In genomic region chr2:107986278-107987217, GRCh38 we compare ENCODE assay signal across 13 cellular contexts. TPM values are rescaled to one million over a fixed set of nuclear protein-coding genes. Genes with fewer than 3 reads are reported as not detected.
A peak's percentile ranks its signal among the peaks of the same experiment; 100 is the strongest.
DNase-seq lines count a peak whose midpoint lies in the region; ATAC-seq and TF ChIP-seq lines count a peak whose summit lies in the region.
"Had no signal": no experiment of that assay in that cellular context is flagged by ENCODE, and none has a peak within 500 bp of the region (broad histone marks: within the 10 kb centered on the region; RNA-seq: fewer than 3 reads in every experiment).

SLC5A7 (plus strand) TSS chr2:107986524; CDS start chr2:107988156, 1,632 bp downstream.

- 2% methylated on average over 73 to 75 of the region's 75 CpGs for WGBS in heart right ventricle, 2 donors
- WGBS in endodermal cell (ENCODE audit: insufficient coverage in 1 of 2, insufficient read length in 1 of 2), 2 experiments = 1 to 2% methylated on average over 18 to 73 of the region's 75 CpGs

- H3K36me3 ChIP-seq in heart right ventricle (no peaks in the 10 kb centered on the region), endodermal cell (ENCODE audit: control insufficient read depth, insufficient read depth, low read length) (no peaks in the 10 kb centered on the region), upper lobe of right lung (no peaks in the 10 kb centered on the region)
- H3K36me3 ChIP-seq: transverse colon had no signal

- H3K27ac ChIP-seq in heart right ventricle (no peak within 1 kb of the TSS), endodermal cell (ENCODE audit: low read depth, low read length) (no peak within 1 kb of the TSS), upper lobe of right lung (no peak within 1 kb of the TSS)
- H3K27ac ChIP-seq: transverse colon had no signal

- peak within 1 kb of the TSS; percentile 67 for H3K4me3 Mint-ChIP-seq in endodermal cell
- peak within 1 kb of the TSS; percentile 59 for H3K4me3 Mint-ChIP-seq in mesothelial cell of epicardium
- H3K4me3 Mint-ChIP-seq: activated naive CD8-positive, alpha-beta T cell treated with anti-CD3 and anti-CD28 coated beads, Interleukin-2, amount 50 U/mL, for 24 hours; dendritic cell treated with granulocyte-macrophage colony-stimulating factor and Interleukin-4, amounts not matched to agents 40 ng/mL and 50 ng/mL, for 4 days; natural killer cell had no signal

- H3K27ac Mint-ChIP-seq in endodermal cell (no peak within 1 kb of the TSS), mesothelial cell of epicardium (no peak within 1 kb of the TSS)
- H3K27ac Mint-ChIP-seq: activated naive CD8-positive, alpha-beta T cell treated with anti-CD3 and anti-CD28 coated beads, Interleukin-2, amount 50 U/mL, for 24 hours; dendritic cell treated with granulocyte-macrophage colony-stimulating factor and Interleukin-4, amounts not matched to agents 40 ng/mL and 50 ng/mL, for 4 days; natural killer cell had no signal

- in situ Hi-C loops in G401 (cut with HindIII; ENCODE audit: low sequenced_read_pairs) = no loop called here

- DNase-seq in heart right ventricle = no peak
- DNase-seq in left cardiac atrium = no peak
- DNase-seq in endodermal cell = peak; percentile 75
- DNase-seq in mesothelial cell of epicardium (ENCODE audit: low spot score in 2 of 2, unreplicated experiment in 2 of 2) = peak in 1 of 2 experiments; percentile 45
- DNase-seq in upper lobe of right lung = no peak
- no peak for DNase-seq in stimulated activated CD4-positive, alpha-beta T cell treated with anti-CD3 and anti-CD28 coated beads, Interleukin-4, amount 100 ng/mL, for 4 hours
- no peak for DNase-seq in G401 (ENCODE audit: low spot score)
- DNase-seq: activated naive CD8-positive, alpha-beta T cell treated with anti-CD3 and anti-CD28 coated beads, Interleukin-2, amount 50 U/mL, for 24 hours; natural killer cell; NCI-H1930; transverse colon had no signal

- H3K9ac ChIP-seq in endodermal cell (ENCODE audit: extremely low read depth, low read length, poor library complexity, severe bottlenecking) = no peak within 1 kb of the TSS

- H3K36me3 Mint-ChIP-seq in endodermal cell (ENCODE audit: low read depth) (no peaks in the 10 kb centered on the region), mesothelial cell of epicardium (no peaks in the 10 kb centered on the region)
- H3K36me3 Mint-ChIP-seq: natural killer cell had no signal

- H3K4me1 ChIP-seq in heart right ventricle = peaks cover 0 to 9% (median 0%) of the 10 kb centered on the region in 9 donors
- no peaks in the 10 kb centered on the region for H3K4me1 ChIP-seq in endodermal cell (ENCODE audit: control insufficient read depth, insufficient read depth, low read length)
- no peaks in the 10 kb centered on the region for H3K4me1 ChIP-seq in upper lobe of right lung

- TF ChIP-seq CTCF in heart right ventricle (IDR thresholded peaks at IDR 0.05) (no peak), endodermal cell (conservative IDR thresholded peaks at IDR 0.05) (no peak), mesothelial cell of epicardium (IDR thresholded peaks at IDR 0.05; ENCODE audit: unreplicated experiment) (no peak), upper lobe of right lung (IDR thresholded peaks at IDR 0.05) (no peak)

- no peaks in the 10 kb centered on the region for H3K9me3 ChIP-seq in heart right ventricle
- H3K9me3 ChIP-seq in endodermal cell (ENCODE audit: control insufficient read depth, low read length) = no peaks in the 10 kb centered on the region
- H3K9me3 ChIP-seq in upper lobe of right lung = no peaks in the 10 kb centered on the region
- H3K9me3 ChIP-seq: transverse colon had no signal

- peaks cover 2% of the 10 kb centered on the region for H3K4me1 Mint-ChIP-seq in endodermal cell
- peaks cover 3% of the 10 kb centered on the region for H3K4me1 Mint-ChIP-seq in mesothelial cell of epicardium
- H3K4me1 Mint-ChIP-seq: activated naive CD8-positive, alpha-beta T cell treated with anti-CD3 and anti-CD28 coated beads, Interleukin-2, amount 50 U/mL, for 24 hours; natural killer cell had no signal

- peak within 1 kb of the TSS in 7 of 10 donors; percentile 0 to 29 (median 15) for H3K4me3 ChIP-seq in heart right ventricle
- peak within 1 kb of the TSS; percentile 77 for H3K4me3 ChIP-seq in endodermal cell (ENCODE audit: low read length)
- no peak within 1 kb of the TSS for H3K4me3 ChIP-seq in upper lobe of right lung

- intact Hi-C loops in heart right ventricle (cut with DNase I) (no loop called here), left cardiac atrium (cut with DNase I) (no loop called here), upper lobe of right lung (cut with DNase I) (no loop called here)

- H3K27me3 Mint-ChIP-seq in endodermal cell (ENCODE audit: insufficient read depth) (peaks cover 57% of the 10 kb centered on the region), mesothelial cell of epicardium (ENCODE audit: low read depth) (peaks cover 84% of the 10 kb centered on the region)

- H3K27me3 ChIP-seq in heart right ventricle (peaks cover 0 to 61% (median 33%) of the 10 kb centered on the region in 7 donors), endodermal cell (ENCODE audit: control insufficient read depth, insufficient read depth, low read length, poor library complexity, severe bottlenecking) (peaks cover 64% of the 10 kb centered on the region), upper lobe of right lung (peaks cover 16% of the 10 kb centered on the region)

- H3K9me3 Mint-ChIP-seq in endodermal cell (no peaks in the 10 kb centered on the region), mesothelial cell of epicardium (no peaks in the 10 kb centered on the region)
- H3K9me3 Mint-ChIP-seq: activated naive CD8-positive, alpha-beta T cell treated with anti-CD3 and anti-CD28 coated beads, Interleukin-2, amount 50 U/mL, for 24 hours; dendritic cell treated with granulocyte-macrophage colony-stimulating factor and Interleukin-4, amounts not matched to agents 40 ng/mL and 50 ng/mL, for 4 days; natural killer cell had no signal

- ATAC-seq in heart right ventricle (no peak), left cardiac atrium (no peak), upper lobe of right lung (peak; percentile 54), HG03135 (IDR thresholded peaks at IDR 0.05; ENCODE audit: unreplicated experiment) (no peak)
- ATAC-seq: activated naive CD8-positive, alpha-beta T cell treated with anti-CD3 and anti-CD28 coated beads, Interleukin-2, amount 50 U/mL, for 24 hours; natural killer cell had no signal

RNA-seq across cellular contexts. Expression of gene SLC5A7, which starts in this region (rescaled TPM):
- total RNA-seq in heart right ventricle = under 1 TPM in 9 of 10 donors, not detected in 1; 0.04 to 0.39 (median 0.12) TPM
- under 1 TPM; 0.04 to 0.07 TPM for polyA plus RNA-seq in heart right ventricle
- under 1 TPM in 1 of 2 donors, not detected in 1; 0.08 TPM for total RNA-seq in left cardiac atrium
- total RNA-seq in endodermal cell = not detected
- polyA plus RNA-seq in endodermal cell (2013, experiment 1 of 2) = 0.85 TPM
- 0.41 TPM for polyA plus RNA-seq in endodermal cell (2013, experiment 2 of 2)
- 0.11 TPM in 1 of 3 replicates, not detected in the others for total RNA-seq in mesothelial cell of epicardium
- 0.81 TPM for total RNA-seq in upper lobe of right lung
- not detected in 2 replicates for total RNA-seq in G401 (2014; rRNA removed; shearing (Covaris generic))
- total RNA-seq: natural killer cell had no signal

Comparison
In these comparisons a context has a peak if more than half of its experiments do, and no peak if none do; other contexts are left out.
1. Peak in DNase-seq and H3K4me3 ChIP-seq in endodermal cell; RNA of the gene not detected or under 1 TPM.
2. Peak in ATAC-seq in upper lobe of right lung; RNA of the gene not detected or under 1 TPM.